ENCODE assay signal across 10 cellular contexts in genomic region chr12:69570000-69570516, GRCh38. TPM values are rescaled to one million over a fixed set of nuclear protein-coding genes. Genes with fewer than 3 reads are reported as not detected.
DNase-seq lines count a peak whose midpoint lies in the region; ATAC-seq and TF ChIP-seq lines count a peak whose summit lies in the region.
"Had no signal": no experiment of that assay in that cellular context is flagged by ENCODE, and none has a peak within 500 bp of the region (broad histone marks: within the 10 kb centered on the region; RNA-seq: fewer than 3 reads in every experiment).

No MANE protein-coding gene starts in this region.

- H3K79me2 ChIP-seq in osteoblast (ENCODE audit: insufficient read depth, low read length): peaks cover 16% of the 10 kb centered on the region

- H3K27ac Mint-ChIP-seq in IgD-negative memory B cell (peak overlapping the region; percentile 22 to 90 (median 78)), chondrocyte (ENCODE audit: unreplicated experiment) (peak overlapping the region; percentile 58)
- no peak overlapping the region for H3K27ac Mint-ChIP-seq in activated CD8-positive, alpha-beta memory T cell treated with anti-CD3 and anti-CD28 coated beads, Interleukin-2, amount 10 ng/mL, durations not matched to agents 7 days and 5 days
- H3K27ac Mint-ChIP-seq: T-helper 2 cell treated with Interferon-gamma antibody and Interleukin-4, amounts not matched to agents 5 μg/mL and 100 μg/mL, for 36 hours had no signal

- H3K4me1 Mint-ChIP-seq in IgD-negative memory B cell (peaks cover 0 to 6% (median 4%) of the 10 kb centered on the region in 3 donors), chondrocyte (ENCODE audit: low read depth) (peaks cover 25% of the 10 kb centered on the region)
- peaks cover 4% of the 10 kb centered on the region for H3K4me1 Mint-ChIP-seq in activated CD8-positive, alpha-beta memory T cell treated with anti-CD3 and anti-CD28 coated beads, Interleukin-2, amount 10 ng/mL, durations not matched to agents 7 days and 5 days

- H3K36me3 ChIP-seq in osteoblast (ENCODE audit: insufficient read depth, low read length) (peaks cover 35% of the 10 kb centered on the region), Peyer's patch (peaks cover 0 to 46% (median 0%) of the 10 kb centered on the region in 3 donors)

- H3K9me3 Mint-ChIP-seq in IgD-negative memory B cell: no peaks in the 10 kb centered on the region
- H3K9me3 Mint-ChIP-seq in chondrocyte (ENCODE audit: low read depth): no peaks in the 10 kb centered on the region
- H3K9me3 Mint-ChIP-seq in activated CD8-positive, alpha-beta memory T cell treated with anti-CD3 and anti-CD28 coated beads, Interleukin-2, amount 10 ng/mL, durations not matched to agents 7 days and 5 days (ENCODE audit: low read depth): no peaks in the 10 kb centered on the region
- H3K9me3 Mint-ChIP-seq: T-helper 2 cell treated with Interferon-gamma antibody and Interleukin-4, amounts not matched to agents 5 μg/mL and 100 μg/mL, for 36 hours had no signal

- TF ChIP-seq POLR2A in Peyer's patch (IDR thresholded peaks at IDR 0.05): no peak

- H3K36me3 Mint-ChIP-seq in IgD-negative memory B cell (no peaks in the 10 kb centered on the region), chondrocyte (ENCODE audit: low read depth) (peaks cover 25% of the 10 kb centered on the region)
- H3K36me3 Mint-ChIP-seq in activated CD8-positive, alpha-beta memory T cell treated with anti-CD3 and anti-CD28 coated beads, Interleukin-2, amount 10 ng/mL, durations not matched to agents 7 days and 5 days: peaks cover 20% of the 10 kb centered on the region

- H3K27ac ChIP-seq in osteoblast (ENCODE audit: low read depth, low read length): peak overlapping the region; percentile 85
- H3K27ac ChIP-seq in Peyer's patch: no peak overlapping the region
- H3K27ac ChIP-seq: gastrocnemius medialis had no signal

- no peaks in the 10 kb centered on the region for H3K27me3 ChIP-seq in osteoblast (ENCODE audit: insufficient read depth, low read length)
- H3K27me3 ChIP-seq in Peyer's patch: no peaks in the 10 kb centered on the region
- H3K27me3 ChIP-seq: gastrocnemius medialis had no signal

- no peaks in the 10 kb centered on the region for H3K27me3 Mint-ChIP-seq in IgD-negative memory B cell
- no peaks in the 10 kb centered on the region for H3K27me3 Mint-ChIP-seq in chondrocyte (ENCODE audit: low read depth)
- no peaks in the 10 kb centered on the region for H3K27me3 Mint-ChIP-seq in activated CD8-positive, alpha-beta memory T cell treated with anti-CD3 and anti-CD28 coated beads, Interleukin-2, amount 10 ng/mL, durations not matched to agents 7 days and 5 days

- H3K9me3 ChIP-seq in osteoblast (ENCODE audit: low read depth, low read length): no peaks in the 10 kb centered on the region
- H3K9me3 ChIP-seq in Peyer's patch: no peaks in the 10 kb centered on the region
- H3K9me3 ChIP-seq: gastrocnemius medialis had no signal

- H3K4me1 ChIP-seq in osteoblast (ENCODE audit: insufficient read depth, low read length) (peaks cover 22% of the 10 kb centered on the region), Peyer's patch (no peaks in the 10 kb centered on the region)
- H3K4me1 ChIP-seq: gastrocnemius medialis had no signal

- H3K4me2 ChIP-seq in osteoblast (ENCODE audit: insufficient read depth, low read length): peak overlapping the region; percentile 57

- H4K20me1 ChIP-seq in osteoblast (ENCODE audit: insufficient read depth, low read length): peaks cover 3% of the 10 kb centered on the region

- no peak for ATAC-seq in activated CD8-positive, alpha-beta memory T cell treated with anti-CD3 and anti-CD28 coated beads, Interleukin-2, amount 10 ng/mL, durations not matched to agents 7 days and 5 days

- TF ChIP-seq CTCF in chondrocyte (IDR thresholded peaks at IDR 0.05) (no peak), osteoblast (IDR thresholded peaks at IDR 0.05; ENCODE audit: extremely low read depth, low read depth, low read length) (no peak), Peyer's patch (IDR thresholded peaks at IDR 0.05) (no peak)

- CTCF ChIA-PET in activated CD8-positive, alpha-beta memory T cell treated with anti-CD3 and anti-CD28 coated beads, Interleukin-2, amount 10 ng/mL, durations not matched to agents 7 days and 5 days (lab: Charles Lee): interaction anchor here (0.8 to 6.1 kb wide), 22 partner anchors 8 to 416 kb away, joined by 3 to 59 read pairs (median 4); partner anchors contain the start of gene CCT2

- no peak overlapping the region for H3K4me3 ChIP-seq in osteoblast (ENCODE audit: insufficient read depth, low read length)
- no peak overlapping the region for H3K4me3 ChIP-seq in Peyer's patch
- H3K4me3 ChIP-seq: gastrocnemius medialis had no signal

- H2AFZ ChIP-seq in osteoblast (ENCODE audit: low read length): no peak overlapping the region

- DNase-seq in ELR (ENCODE audit: low read depth) (peak; percentile 96), chondrocyte (ENCODE audit: low spot score) (no peak), osteoblast (ENCODE audit: insufficient read length, low spot score, missing footprints) (peak; percentile 69), occipital lobe (lab: John Stamatoyannopoulos, UW) (no peak), Peyer's patch (no peak)
- no peak for DNase-seq in activated CD8-positive, alpha-beta memory T cell treated with anti-CD3 and anti-CD28 coated beads, Interleukin-2, amount 10 ng/mL, durations not matched to agents 7 days and 5 days

- no peak overlapping the region for H3K4me3 Mint-ChIP-seq in IgD-negative memory B cell
- H3K4me3 Mint-ChIP-seq in chondrocyte (ENCODE audit: unreplicated experiment): no peak overlapping the region
- H3K4me3 Mint-ChIP-seq in activated CD8-positive, alpha-beta memory T cell treated with anti-CD3 and anti-CD28 coated beads, Interleukin-2, amount 10 ng/mL, durations not matched to agents 7 days and 5 days: no peak overlapping the region
- H3K4me3 Mint-ChIP-seq: T-helper 2 cell treated with Interferon-gamma antibody and Interleukin-4, amounts not matched to agents 5 μg/mL and 100 μg/mL, for 36 hours had no signal

RNA-seq across cellular contexts. Expression of gene CCT2, which starts 15.2 kb away (rescaled TPM):
- 147 TPM for polyA plus RNA-seq in IgD-negative memory B cell
- 142 to 163 TPM (median 150 TPM) in 3 replicates for total RNA-seq in chondrocyte
- total RNA-seq in osteoblast: 187 and 210 TPM in 2 replicates
- total RNA-seq in occipital lobe: 270 TPM
- total RNA-seq in activated CD8-positive, alpha-beta memory T cell treated with anti-CD3 and anti-CD28 coated beads, Interleukin-2, amount 10 ng/mL, durations not matched to agents 7 days and 5 days: 100 to 1,000 TPM; 193 to 271 TPM
- 10 to 100 TPM; 37.7 to 82.5 (median 59.4) TPM for total RNA-seq in Peyer's patch

RNA-seq across cellular contexts. Expression of gene LRRC10, which starts 40.6 kb away (rescaled TPM):
- polyA plus RNA-seq in IgD-negative memory B cell: not detected
- total RNA-seq in chondrocyte: not detected in 3 replicates
- total RNA-seq in osteoblast: not detected in 2 replicates
- not detected for total RNA-seq in occipital lobe
- not detected for total RNA-seq in activated CD8-positive, alpha-beta memory T cell treated with anti-CD3 and anti-CD28 coated beads, Interleukin-2, amount 10 ng/mL, durations not matched to agents 7 days and 5 days
- not detected for total RNA-seq in Peyer's patch
- total RNA-seq: gastrocnemius medialis, posterior vena cava had no signal

Comparison
In these comparisons a context has a peak if more than half of its experiments do, and no peak if none do; other contexts are left out.
1. DNase-seq: peak in ELR (single experiment) and osteoblast (single experiment); none in chondrocyte (single experiment), occipital lobe (single experiment), activated CD8-positive, alpha-beta memory T cell treated with anti-CD3 and anti-CD28 coated beads, Interleukin-2, amount 10 ng/mL, durations not matched to agents 7 days and 5 days (single experiment) and Peyer's patch (0 of 3).